28 cellular contexts compared by ENCODE assay signal in the genomic region with DNA sequence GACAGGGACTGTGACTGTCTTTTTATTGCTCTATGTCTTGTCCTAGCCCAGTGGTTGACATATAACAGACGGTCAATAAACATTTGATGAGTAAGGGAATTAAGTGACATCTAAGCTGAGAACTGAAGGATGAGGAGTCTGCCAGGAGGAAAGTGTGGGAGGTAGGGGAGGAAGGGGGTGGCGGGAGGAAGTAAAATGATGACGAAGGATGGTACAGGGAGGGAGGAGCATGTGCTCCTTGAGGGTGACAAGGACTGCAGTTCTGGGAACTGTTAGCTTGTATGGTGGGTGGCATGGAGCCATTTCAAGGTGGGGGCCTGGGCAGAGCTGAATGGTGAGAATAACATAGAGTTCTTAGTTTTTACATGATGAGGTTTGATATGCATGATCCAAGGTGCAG.
"Had no signal": no experiment of that assay in that cellular context is flagged by ENCODE, and none has a peak within 500 bp of the region (broad histone marks: within the 10 kb centered on the region; RNA-seq: fewer than 3 reads in every experiment).

No MANE protein-coding gene starts in this region.

- H3K27ac ChIP-seq: left lung, lower lobe of right lung, pancreas, prostate gland, skin epidermis, stomach, testis, thyroid gland, transverse colon, upper lobe of left lung had no signal

- H3K9me3 ChIP-seq: left lung, lower lobe of right lung, pancreas, prostate gland, right atrium auricular region, stomach, testis, thyroid gland, transverse colon, upper lobe of left lung had no signal

- H3K9me3 Mint-ChIP-seq: immature natural killer cell had no signal

- H3K27ac Mint-ChIP-seq: immature natural killer cell; naive thymus-derived CD8-positive, alpha-beta T cell; nephron; stimulated activated naive B cell treated with anti-CD40 and anti-IgM and Interleukin-4, amounts not matched to agents 10 μg/mL and 1 μg/mL and 100 μg/mL, for 72 hours had no signal

- DNase-seq: hypothalamus; immature natural killer cell; kidney; left colon; left lung; lower lobe of right lung; mammary epithelial cell; mesenchymal stem cell; naive thymus-derived CD8-positive, alpha-beta T cell; pancreas; posterior cingulate gyrus; stimulated activated CD4-positive, alpha-beta T cell treated with anti-CD3 and anti-CD28 coated beads, Interleukin-12 subunit alpha, Interleukin-12 subunit beta, amount 100 ng/mL, for 4 hours; stimulated activated CD4-positive, alpha-beta T cell treated with anti-CD3 and anti-CD28 coated beads, Interleukin-15, amount 100 ng/mL, for 24 hours; stimulated activated CD4-positive, alpha-beta T cell treated with anti-CD3 and anti-CD28 coated beads, Interleukin-2, amount 100 ng/mL, for 24 hours; stimulated activated CD4-positive, alpha-beta T cell treated with anti-CD3 and anti-CD28 coated beads, Interleukin-4, amount 100 ng/mL, for 1 hour; stimulated activated naive B cell treated with anti-CD40 and anti-IgM and Interleukin-4, amounts not matched to agents 10 μg/mL and 1 μg/mL and 100 μg/mL, for 72 hours; stimulated activated naive CD8-positive, alpha-beta T cell treated with anti-CD3 and anti-CD28 coated beads, Interleukin-15, Interleukin-2, amounts not matched to agents 100 U/mL and 50 U/mL, for 24 hours; stomach; testis; thyroid gland; transverse colon; upper lobe of left lung had no signal

- H3K27me3 ChIP-seq: left lung, pancreas, right atrium auricular region, stomach, testis, thyroid gland, transverse colon, upper lobe of left lung had no signal

- ATAC-seq: left colon; left lung; lower lobe of right lung; naive thymus-derived CD8-positive, alpha-beta T cell; pancreas; sciatic nerve; stimulated activated naive B cell treated with anti-CD40 and anti-IgM and Interleukin-4, amounts not matched to agents 10 μg/mL and 1 μg/mL and 100 μg/mL, for 72 hours; stimulated activated naive CD8-positive, alpha-beta T cell treated with anti-CD3 and anti-CD28 coated beads, Interleukin-15, Interleukin-2, amounts not matched to agents 100 U/mL and 50 U/mL, for 24 hours had no signal

- H3K36me3 Mint-ChIP-seq: immature natural killer cell; naive thymus-derived CD8-positive, alpha-beta T cell; stimulated activated naive B cell treated with anti-CD40 and anti-IgM and Interleukin-4, amounts not matched to agents 10 μg/mL and 1 μg/mL and 100 μg/mL, for 72 hours had no signal

- H3K4me3 ChIP-seq: left lung, lower lobe of right lung, pancreas, prostate gland, right atrium auricular region, skin epidermis, stomach, testis, thyroid gland, transverse colon, upper lobe of left lung had no signal

- H3K4me1 Mint-ChIP-seq: immature natural killer cell; naive thymus-derived CD8-positive, alpha-beta T cell; stimulated activated naive B cell treated with anti-CD40 and anti-IgM and Interleukin-4, amounts not matched to agents 10 μg/mL and 1 μg/mL and 100 μg/mL, for 72 hours had no signal

- H3K36me3 ChIP-seq: left lung, lower lobe of right lung, pancreas, prostate gland, right atrium auricular region, stomach, thyroid gland, transverse colon, upper lobe of left lung had no signal

- H3K4me1 ChIP-seq: left lung, lower lobe of right lung, pancreas, prostate gland, right atrium auricular region, stomach, testis, transverse colon, upper lobe of left lung had no signal

- H3K4me3 Mint-ChIP-seq: immature natural killer cell; naive thymus-derived CD8-positive, alpha-beta T cell; nephron; neural crest cell; stimulated activated naive B cell treated with anti-CD40 and anti-IgM and Interleukin-4, amounts not matched to agents 10 μg/mL and 1 μg/mL and 100 μg/mL, for 72 hours had no signal
